ENCODE assay signal across 36 cellular contexts in genomic region chr12:42003031-42003430, GRCh38.
"Had no signal": no experiment of that assay in that cellular context is flagged by ENCODE, and none has a peak within 500 bp of the region (broad histone marks: within the 10 kb centered on the region; RNA-seq: fewer than 3 reads in every experiment).

No MANE protein-coding gene starts in this region.

- FAIRE-seq: astrocyte, bronchial epithelial cell had no signal

- DNase-seq: activated effector memory CD4-positive, alpha-beta T cell treated with anti-CD3 and anti-CD28 coated beads, Interleukin-2, amount 50 U/mL, for 16 hours; activated effector memory CD4-positive, alpha-beta T cell treated with Interleukin-2 at 50 U/mL for 16 hours; activated gamma-delta T cell; activated gamma-delta T cell treated with Interleukin-2 at 50 U/mL for 16 hours; activated naive CD4-positive, alpha-beta T cell; activated naive CD4-positive, alpha-beta T cell treated with anti-CD3 and anti-CD28 coated beads for 36 hours; activated naive CD4-positive, alpha-beta T cell treated with anti-CD3 and anti-CD28 coated beads, Interleukin-2, amount 10 ng/mL, durations not matched to agents 7 days and 5 days; activated naive CD4-positive, alpha-beta T cell treated with anti-CD3 and anti-CD28 coated beads, Interleukin-2, amount 50 U/mL, for 16 hours; activated naive CD4-positive, alpha-beta T cell treated with Interleukin-2 at 50 U/mL for 16 hours; activated naive CD8-positive, alpha-beta T cell treated with anti-CD3 and anti-CD28 coated beads for 36 hours; activated naive CD8-positive, alpha-beta T cell treated with anti-CD3 and anti-CD28 coated beads, Interleukin-2, amount 10 ng/mL, durations not matched to agents 7 days and 5 days; activated naive CD8-positive, alpha-beta T cell treated with anti-CD3 and anti-CD28 coated beads, Interleukin-2, amount 50 U/mL, for 24 hours; activated T-cell treated with anti-CD3 and anti-CD28 coated beads, Interleukin-2, amount 50 U/mL, for 1 hour; activated T-cell treated with anti-CD3 and anti-CD28 coated beads, Interleukin-2, amount 50 U/mL, for 24 hours; activated T-cell treated with anti-CD3 and anti-CD28 coated beads, Interleukin-2, amount 50 U/mL, for 4 hours; activated T-cell treated with anti-CD3 and anti-CD28 coated beads, Interleukin-2, amount 50 U/mL, for 48 hours; activated T-cell treated with anti-CD3 and anti-CD28 coated beads, Interleukin-2, amount 50 U/mL, for 72 hours; adrenal gland; amniotic stem cell; amygdala; anterior cingulate cortex; aorta; body of pancreas; brain microvascular endothelial cell; central memory CD4-positive, alpha-beta T cell; cerebellar nuclear complex had no signal

- H3K36me3 Mint-ChIP-seq: activated naive CD4-positive, alpha-beta T cell treated with anti-CD3 and anti-CD28 coated beads, Interleukin-2, amount 10 ng/mL, durations not matched to agents 7 days and 5 days; activated naive CD4-positive, alpha-beta T cell treated with anti-CD3 and anti-CD28 coated beads, Interleukin-2, amount 50 U/mL, for 24 hours; activated naive CD4-positive, alpha-beta T cell treated with anti-CD3 and anti-CD28 coated beads, Interleukin-2, amount 50 U/mL, for 72 hours; activated naive CD8-positive, alpha-beta T cell; activated naive CD8-positive, alpha-beta T cell treated with anti-CD3 and anti-CD28 coated beads for 36 hours; activated naive CD8-positive, alpha-beta T cell treated with anti-CD3 and anti-CD28 coated beads, Interleukin-2, amount 10 ng/mL, durations not matched to agents 7 days and 5 days; brain had no signal

- H3K9me3 Mint-ChIP-seq: activated naive CD4-positive, alpha-beta T cell treated with anti-CD3 and anti-CD28 coated beads for 36 hours; activated naive CD4-positive, alpha-beta T cell treated with anti-CD3 and anti-CD28 coated beads, Interleukin-2, amount 10 ng/mL, durations not matched to agents 7 days and 5 days; activated naive CD4-positive, alpha-beta T cell treated with anti-CD3 and anti-CD28 coated beads, Interleukin-2, amount 50 U/mL, for 24 hours; activated naive CD4-positive, alpha-beta T cell treated with anti-CD3 and anti-CD28 coated beads, Interleukin-2, amount 50 U/mL, for 72 hours; activated naive CD8-positive, alpha-beta T cell treated with anti-CD3 and anti-CD28 coated beads for 36 hours; activated naive CD8-positive, alpha-beta T cell treated with anti-CD3 and anti-CD28 coated beads, Interleukin-2, amount 10 ng/mL, durations not matched to agents 7 days and 5 days; activated naive CD8-positive, alpha-beta T cell treated with anti-CD3 and anti-CD28 coated beads, Interleukin-2, amount 50 U/mL, for 24 hours; activated T-cell treated with anti-CD3 and anti-CD28 coated beads, Interleukin-2, amount 50 U/mL, for 24 hours; activated T-cell treated with anti-CD3 and anti-CD28 coated beads, Interleukin-2, amount 50 U/mL, for 4 hours; activated T-cell treated with anti-CD3 and anti-CD28 coated beads, Interleukin-2, amount 50 U/mL, for 72 hours; activated T-helper 1 cell treated with anti-CD3 and anti-CD28 coated beads, Interleukin-12 subunit alpha, Interleukin-12 subunit beta, Interleukin-2, Interleukin-4 antibody, amounts not matched to agents 30 ng/mL and 10 ng/mL and 1 ng/mL, durations not matched to agents 14 hours and 24 hours and 36 hours; activated T-helper 17 cell treated with anti-CD3 and anti-CD28 coated beads, Interleukin-2, amount 50 U/mL, for 72 hours; activated T-helper 2 cell treated with anti-CD3 and anti-CD28 coated beads, Interferon-gamma antibody, Interleukin-2, Interleukin-4, amounts not matched to agents 10 μg/mL and 5 μg/mL and 100 μg/mL, durations not matched to agents 14 hours and 24 hours and 36 hours; central memory CD8-positive, alpha-beta T cell had no signal

- H3K4me3 Mint-ChIP-seq: activated naive CD4-positive, alpha-beta T cell treated with anti-CD3 and anti-CD28 coated beads for 36 hours; activated naive CD4-positive, alpha-beta T cell treated with anti-CD3 and anti-CD28 coated beads, Interleukin-2, amount 10 ng/mL, durations not matched to agents 7 days and 5 days; activated naive CD4-positive, alpha-beta T cell treated with anti-CD3 and anti-CD28 coated beads, Interleukin-2, amount 50 U/mL, for 24 hours; activated naive CD8-positive, alpha-beta T cell; activated naive CD8-positive, alpha-beta T cell treated with anti-CD3 and anti-CD28 coated beads for 36 hours; activated naive CD8-positive, alpha-beta T cell treated with anti-CD3 and anti-CD28 coated beads, Interleukin-2, amount 10 ng/mL, durations not matched to agents 7 days and 5 days; activated naive CD8-positive, alpha-beta T cell treated with anti-CD3 and anti-CD28 coated beads, Interleukin-2, amount 50 U/mL, for 24 hours; activated T-cell treated with anti-CD3 and anti-CD28 coated beads, Interleukin-2, amount 50 U/mL, for 24 hours; activated T-cell treated with anti-CD3 and anti-CD28 coated beads, Interleukin-2, amount 50 U/mL, for 4 hours; activated T-cell treated with anti-CD3 and anti-CD28 coated beads, Interleukin-2, amount 50 U/mL, for 72 hours; activated T-helper 1 cell treated with anti-CD3 and anti-CD28 coated beads, Interleukin-12 subunit alpha, Interleukin-12 subunit beta, Interleukin-2, Interleukin-4 antibody, amounts not matched to agents 30 ng/mL and 10 ng/mL and 1 ng/mL, durations not matched to agents 14 hours and 24 hours and 36 hours; activated T-helper 17 cell treated with anti-CD3 and anti-CD28 coated beads, Interleukin-2, amount 50 U/mL, for 72 hours; brain; central memory CD8-positive, alpha-beta T cell had no signal

- H3K27ac Mint-ChIP-seq: activated naive CD4-positive, alpha-beta T cell treated with anti-CD3 and anti-CD28 coated beads for 36 hours; activated naive CD4-positive, alpha-beta T cell treated with anti-CD3 and anti-CD28 coated beads, Interleukin-2, amount 10 ng/mL, durations not matched to agents 7 days and 5 days; activated naive CD4-positive, alpha-beta T cell treated with anti-CD3 and anti-CD28 coated beads, Interleukin-2, amount 50 U/mL, for 24 hours; activated naive CD4-positive, alpha-beta T cell treated with anti-CD3 and anti-CD28 coated beads, Interleukin-2, amount 50 U/mL, for 72 hours; activated naive CD8-positive, alpha-beta T cell; activated naive CD8-positive, alpha-beta T cell treated with anti-CD3 and anti-CD28 coated beads for 36 hours; activated naive CD8-positive, alpha-beta T cell treated with anti-CD3 and anti-CD28 coated beads, Interleukin-2, amount 10 ng/mL, durations not matched to agents 7 days and 5 days; activated naive CD8-positive, alpha-beta T cell treated with anti-CD3 and anti-CD28 coated beads, Interleukin-2, amount 50 U/mL, for 24 hours; activated T-cell treated with anti-CD3 and anti-CD28 coated beads, Interleukin-2, amount 50 U/mL, for 24 hours; activated T-cell treated with anti-CD3 and anti-CD28 coated beads, Interleukin-2, amount 50 U/mL, for 72 hours; activated T-helper 1 cell treated with anti-CD3 and anti-CD28 coated beads, Interleukin-12 subunit alpha, Interleukin-12 subunit beta, Interleukin-2, Interleukin-4 antibody, amounts not matched to agents 30 ng/mL and 10 ng/mL and 1 ng/mL, durations not matched to agents 14 hours and 24 hours and 36 hours; activated T-helper 17 cell treated with anti-CD3 and anti-CD28 coated beads, Interleukin-2, amount 50 U/mL, for 72 hours; activated T-helper 2 cell treated with anti-CD3 and anti-CD28 coated beads, Interferon-gamma antibody, Interleukin-2, Interleukin-4, amounts not matched to agents 10 μg/mL and 5 μg/mL and 100 μg/mL, durations not matched to agents 14 hours and 24 hours and 36 hours; brain had no signal

- H3K4me1 Mint-ChIP-seq: activated naive CD4-positive, alpha-beta T cell treated with anti-CD3 and anti-CD28 coated beads, Interleukin-2, amount 10 ng/mL, durations not matched to agents 7 days and 5 days; activated naive CD4-positive, alpha-beta T cell treated with anti-CD3 and anti-CD28 coated beads, Interleukin-2, amount 50 U/mL, for 24 hours; activated naive CD8-positive, alpha-beta T cell treated with anti-CD3 and anti-CD28 coated beads for 36 hours; activated naive CD8-positive, alpha-beta T cell treated with anti-CD3 and anti-CD28 coated beads, Interleukin-2, amount 10 ng/mL, durations not matched to agents 7 days and 5 days; activated naive CD8-positive, alpha-beta T cell treated with anti-CD3 and anti-CD28 coated beads, Interleukin-2, amount 50 U/mL, for 24 hours; activated T-helper 17 cell treated with anti-CD3 and anti-CD28 coated beads, Interleukin-2, amount 50 U/mL, for 72 hours; central memory CD8-positive, alpha-beta T cell had no signal

- ATAC-seq: activated naive CD4-positive, alpha-beta T cell treated with anti-CD3 and anti-CD28 coated beads, Interleukin-2, amount 50 U/mL, for 72 hours; activated naive CD8-positive, alpha-beta T cell treated with anti-CD3 and anti-CD28 coated beads, Interleukin-2, amount 50 U/mL, for 24 hours; activated T-cell treated with anti-CD3 and anti-CD28 coated beads, Interleukin-2, amount 50 U/mL, for 4 hours; activated T-cell treated with anti-CD3 and anti-CD28 coated beads, Interleukin-2, amount 50 U/mL, for 72 hours; activated T-helper 17 cell treated with anti-CD3 and anti-CD28 coated beads, Interleukin-2, amount 50 U/mL, for 72 hours; body of pancreas had no signal
